In the genomic region with DNA sequence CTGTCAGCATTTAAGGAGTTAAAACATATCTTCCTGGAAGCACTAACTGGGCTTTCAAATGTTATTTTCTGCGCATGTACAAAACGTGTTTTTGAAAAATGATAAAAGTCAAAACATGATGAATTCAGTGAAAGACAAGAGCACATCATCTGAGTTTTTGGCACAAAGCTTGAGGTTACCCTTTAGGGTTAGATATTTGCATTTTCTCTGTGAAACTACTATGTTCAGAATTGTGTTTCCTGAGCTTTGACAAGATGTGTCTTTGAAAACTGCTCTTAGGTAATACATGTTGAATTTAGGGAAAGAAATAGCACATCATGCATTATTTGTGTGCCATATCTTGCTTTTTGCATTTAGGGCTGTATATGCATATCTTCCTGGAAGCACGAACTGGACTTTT, we compare ENCODE assay signal across 9 cellular contexts.
"Had no signal": no experiment of that assay in that cellular context is flagged by ENCODE, and none has a peak within 500 bp of the region (broad histone marks: within the 10 kb centered on the region; RNA-seq: fewer than 3 reads in every experiment).

No MANE protein-coding gene starts in this region.

- H3K4me3 ChIP-seq: K562 had no signal

- H3K27ac ChIP-seq: HL-60, KMS-11 had no signal

- ATAC-seq: HepG2, K562 had no signal

- H3K9ac ChIP-seq: KMS-11 had no signal

- H3K4me2 ChIP-seq: KMS-11 had no signal

- FAIRE-seq: HepG2, HTR-8/SVneo, K562 had no signal

- DNase-seq: IMR-90, Karpas-422, KBM-7, KG1 had no signal
